In genomic region chr6:170114956-170115855, GRCh38 we compare ENCODE assay signal across 18 cellular contexts.
DNase-seq lines count a peak whose midpoint lies in the region; ATAC-seq and TF ChIP-seq lines count a peak whose summit lies in the region.
"Had no signal": no experiment of that assay in that cellular context is flagged by ENCODE, and none has a peak within 500 bp of the region (broad histone marks: within the 10 kb centered on the region; RNA-seq: fewer than 3 reads in every experiment).

No MANE protein-coding gene starts in this region.

- no peaks in the 10 kb centered on the region for H3K79me2 ChIP-seq in mesendoderm (ENCODE audit: control insufficient read depth, insufficient read depth, low read length)

- no peak for TF ChIP-seq CTCF in RWPE2 (IDR thresholded peaks at IDR 0.05; ENCODE audit: poor library complexity, severe bottlenecking)

- no peaks in the 10 kb centered on the region for H3K36me3 ChIP-seq in RWPE2 (ENCODE audit: low read depth)
- no peaks in the 10 kb centered on the region for H3K36me3 ChIP-seq in mesendoderm (ENCODE audit: control insufficient read depth, insufficient read depth, low read length)
- H3K36me3 ChIP-seq: BLaER1, cardiac muscle cell had no signal

- no peak overlapping the region for H4K8ac ChIP-seq in mesendoderm (ENCODE audit: low read depth, low read length)

- H3K27me3 Mint-ChIP-seq in activated naive CD4-positive, alpha-beta T cell treated with anti-CD3 and anti-CD28 coated beads, Interleukin-2, amount 10 ng/mL, durations not matched to agents 7 days and 5 days: peaks cover 30% of the 10 kb centered on the region
- H3K27me3 Mint-ChIP-seq: stimulated activated naive CD8-positive, alpha-beta T cell treated with anti-CD3 and anti-CD28 coated beads, Interleukin-15, Interleukin-2, amounts not matched to agents 100 ng/mL and 50 ng/mL, for 24 hours had no signal

- no peak overlapping the region for H3K27ac Mint-ChIP-seq in activated naive CD4-positive, alpha-beta T cell treated with anti-CD3 and anti-CD28 coated beads, Interleukin-2, amount 10 ng/mL, durations not matched to agents 7 days and 5 days
- H3K27ac Mint-ChIP-seq: activated naive CD4-positive, alpha-beta T cell treated with anti-CD3 and anti-CD28 coated beads for 36 hours; memory B cell; stimulated activated naive CD8-positive, alpha-beta T cell treated with anti-CD3 and anti-CD28 coated beads, Interleukin-15, Interleukin-2, amounts not matched to agents 100 ng/mL and 50 ng/mL, for 24 hours had no signal

- H3K4me2 ChIP-seq in mesendoderm (ENCODE audit: low read length): no peak overlapping the region
- H3K4me2 ChIP-seq: BLaER1 had no signal

- no peak overlapping the region for H3K4me3 ChIP-seq in RWPE2 (ENCODE audit: severe bottlenecking)
- H3K4me3 ChIP-seq in mesendoderm (ENCODE audit: low read length): no peak overlapping the region
- H3K4me3 ChIP-seq: BLaER1, cardiac muscle cell had no signal

- H3K4me1 ChIP-seq in RWPE2 (ENCODE audit: insufficient read depth, poor library complexity, severe bottlenecking) (peaks cover 4% of the 10 kb centered on the region), mesendoderm (ENCODE audit: control insufficient read depth, low read depth, low read length) (no peaks in the 10 kb centered on the region)
- H3K4me1 ChIP-seq: BLaER1 had no signal

- no peak overlapping the region for H3K4ac ChIP-seq in mesendoderm (ENCODE audit: low read depth, low read length)

- WGBS in mesendoderm (ENCODE audit: extremely low coverage, insufficient coverage, low lambda C conversion rate): no CpG with 5 or more reads among the region's 15 CpGs

- H2BK15ac ChIP-seq in mesendoderm (replicated peaks; ENCODE audit: low read depth): no peak overlapping the region

- no peak overlapping the region for H2BK5ac ChIP-seq in mesendoderm (ENCODE audit: low read length)

- DNase-seq in activated naive CD4-positive, alpha-beta T cell treated with anti-CD3 and anti-CD28 coated beads, Interleukin-2, amount 10 ng/mL, durations not matched to agents 7 days and 5 days: peak; percentile 13
- no peak for DNase-seq in activated naive CD4-positive, alpha-beta T cell treated with anti-CD3 and anti-CD28 coated beads, Interleukin-2, amount 50 U/mL, for 16 hours
- DNase-seq in RWPE2 (ENCODE audit: low spot score) (peak; percentile 31), mesendoderm (peak; percentile 10), ureter (ENCODE audit: low spot score) (peak; percentile 49), iPS-NIHi7 (ENCODE audit: extremely low spot score) (no peak), HuH-7.5 (ENCODE audit: low spot score) (no peak), NCI-H2107 treated with DMSO at 0.1 percent for 48 hours (lab: John Stamatoyannopoulos, UW; ENCODE audit: unreplicated experiment) (no peak)
- DNase-seq: activated CD4-positive, alpha-beta T cell treated with anti-CD3 and anti-CD28 coated beads for 4 hours; activated naive CD4-positive, alpha-beta T cell treated with anti-CD3 and anti-CD28 coated beads for 36 hours; erythroblast; hippocampal formation; NCI-H1048 had no signal

- peaks cover 6% of the 10 kb centered on the region for H3K9me3 ChIP-seq in RWPE2 (ENCODE audit: severe bottlenecking)

- H3K27ac ChIP-seq in RWPE2 (ENCODE audit: poor library complexity, severe bottlenecking): no peak overlapping the region
- no peak overlapping the region for H3K27ac ChIP-seq in mesendoderm (ENCODE audit: low read depth, low read length)
- H3K27ac ChIP-seq: BLaER1, cardiac muscle cell had no signal

- no peaks in the 10 kb centered on the region for H3K4me1 Mint-ChIP-seq in activated naive CD4-positive, alpha-beta T cell treated with anti-CD3 and anti-CD28 coated beads, Interleukin-2, amount 10 ng/mL, durations not matched to agents 7 days and 5 days
- H3K4me1 Mint-ChIP-seq: memory B cell had no signal

- no peak overlapping the region for H3K18ac ChIP-seq in mesendoderm (ENCODE audit: low read length)

- peaks cover 7% of the 10 kb centered on the region for H3K9me3 Mint-ChIP-seq in activated naive CD4-positive, alpha-beta T cell treated with anti-CD3 and anti-CD28 coated beads, Interleukin-2, amount 10 ng/mL, durations not matched to agents 7 days and 5 days

- H3K27me3 ChIP-seq in RWPE2 (ENCODE audit: insufficient read depth, poor library complexity, severe bottlenecking): no peaks in the 10 kb centered on the region
- H3K27me3 ChIP-seq in mesendoderm (ENCODE audit: insufficient read depth, low read length, poor library complexity): no peaks in the 10 kb centered on the region
- H3K27me3 ChIP-seq: BLaER1, cardiac muscle cell had no signal

- CTCF ChIA-PET in activated naive CD4-positive, alpha-beta T cell treated with anti-CD3 and anti-CD28 coated beads, Interleukin-2, amount 10 ng/mL, durations not matched to agents 7 days and 5 days (lab: Charles Lee): no interaction called here

- no peak overlapping the region for H3K4me3 Mint-ChIP-seq in activated naive CD4-positive, alpha-beta T cell treated with anti-CD3 and anti-CD28 coated beads, Interleukin-2, amount 10 ng/mL, durations not matched to agents 7 days and 5 days
- H3K4me3 Mint-ChIP-seq: activated naive CD4-positive, alpha-beta T cell treated with anti-CD3 and anti-CD28 coated beads for 36 hours; memory B cell; stimulated activated naive CD8-positive, alpha-beta T cell treated with anti-CD3 and anti-CD28 coated beads, Interleukin-15, Interleukin-2, amounts not matched to agents 100 ng/mL and 50 ng/mL, for 24 hours had no signal

- no peak overlapping the region for H2AK5ac ChIP-seq in mesendoderm (ENCODE audit: low read length)

- no peaks in the 10 kb centered on the region for H3K36me3 Mint-ChIP-seq in activated naive CD4-positive, alpha-beta T cell treated with anti-CD3 and anti-CD28 coated beads, Interleukin-2, amount 10 ng/mL, durations not matched to agents 7 days and 5 days
- H3K36me3 Mint-ChIP-seq: memory B cell had no signal

- 0 out of 3 replicates have a peak, but pooled peaks have one; percentile 36 for ATAC-seq in RWPE2 (ENCODE audit: low read depth)
- ATAC-seq: HCT116 had no signal

- no peak overlapping the region for H3K9ac ChIP-seq in mesendoderm (ENCODE audit: low read length)
- H3K9ac ChIP-seq: BLaER1 had no signal

- H4K5ac ChIP-seq in mesendoderm (ENCODE audit: low read length): no peak overlapping the region

- no peaks in the 10 kb centered on the region for H3K79me1 ChIP-seq in mesendoderm (ENCODE audit: low read length)

- H2BK120ac ChIP-seq in mesendoderm (ENCODE audit: low read depth, low read length): no peak overlapping the region

- no peak overlapping the region for H3K23ac ChIP-seq in mesendoderm (ENCODE audit: low read length)

- H3K56ac ChIP-seq in mesendoderm (ENCODE audit: low read length): no peak overlapping the region

Comparison
In these comparisons a context has a peak if more than half of its experiments do, and no peak if none do; other contexts are left out.
1. DNase-seq: peak in activated naive CD4-positive, alpha-beta T cell treated with anti-CD3 and anti-CD28 coated beads, Interleukin-2, amount 10 ng/mL, durations not matched to agents 7 days and 5 days (single experiment), RWPE2 (single experiment), mesendoderm (single experiment) and ureter (single experiment); none in activated naive CD4-positive, alpha-beta T cell treated with anti-CD3 and anti-CD28 coated beads, Interleukin-2, amount 50 U/mL, for 16 hours (single experiment), iPS-NIHi7 (single experiment), HuH-7.5 (single experiment) and NCI-H2107 treated with DMSO at 0.1 percent for 48 hours (single experiment).